Comparison of ENCODE assay signal across 12 cellular contexts in genomic region chrX:5646818-5647217, GRCh38.
DNase-seq lines count a peak whose midpoint lies in the region; ATAC-seq and TF ChIP-seq lines count a peak whose summit lies in the region.
"Had no signal": no experiment of that assay in that cellular context is flagged by ENCODE, and none has a peak within 500 bp of the region (broad histone marks: within the 10 kb centered on the region; RNA-seq: fewer than 3 reads in every experiment).

No MANE protein-coding gene starts in this region.

- intact Hi-C loops in posterior cingulate gyrus (cut with DNase I): no loop called here
- intact Hi-C loops in left ventricle myocardium superior (cut with micrococcal nuclease): no loop called here

- H3K27ac ChIP-seq in GM23338 (ENCODE audit: low read depth): no peak overlapping the region
- H3K27ac ChIP-seq: heart right ventricle had no signal

- no peak for TF ChIP-seq CTCF in GM23338 (conservative IDR thresholded peaks at IDR 0.05; ENCODE audit: low read depth in 2 of 2)

- H3K9me2 ChIP-seq in GM23338 (ENCODE audit: insufficient read depth): no peaks in the 10 kb centered on the region

- H3F3A ChIP-seq in GM23338 (replicated peaks; ENCODE audit: low read depth): no peaks in the 10 kb centered on the region

- H3K4me1 Mint-ChIP-seq in GM23338: peaks cover 62% of the 10 kb centered on the region
- H3K4me1 Mint-ChIP-seq: naive thymus-derived CD4-positive, alpha-beta T cell had no signal

- no peaks in the 10 kb centered on the region for H3K79me2 ChIP-seq in GM23338 (replicated peaks; ENCODE audit: insufficient read depth)

- no peak overlapping the region for H2AFZ ChIP-seq in GM23338

- H4K20me1 ChIP-seq in GM23338 (replicated peaks; ENCODE audit: insufficient read depth): no peaks in the 10 kb centered on the region

- H3K4me1 ChIP-seq in GM23338 (ENCODE audit: insufficient read depth): peaks cover 48% of the 10 kb centered on the region
- H3K4me1 ChIP-seq: heart right ventricle had no signal

- ATAC-seq in GM18873 (IDR thresholded peaks at IDR 0.05; ENCODE audit: low FRiP score, unreplicated experiment) (peak; percentile 99), GM23338 (no peak), HG03457 (IDR thresholded peaks at IDR 0.05; ENCODE audit: unreplicated experiment) (peak; percentile 93), left ventricle myocardium superior (no peak)
- ATAC-seq: heart right ventricle; naive thymus-derived CD4-positive, alpha-beta T cell had no signal

- H3K36me3 Mint-ChIP-seq in GM23338 (ENCODE audit: low read depth): peaks cover 3% of the 10 kb centered on the region; the same call in 2 of the 3 replicates
- H3K36me3 Mint-ChIP-seq: naive thymus-derived CD4-positive, alpha-beta T cell; type B pancreatic cell had no signal

- peaks cover 7% of the 10 kb centered on the region for H3K27me3 Mint-ChIP-seq in GM23338 (ENCODE audit: insufficient read depth, low read depth, poor library complexity)
- H3K27me3 Mint-ChIP-seq: naive thymus-derived CD4-positive, alpha-beta T cell; type B pancreatic cell had no signal

- 0 out of 2 replicates have a peak overlapping the region, but pooled peaks have one; percentile 20 for H3K27ac Mint-ChIP-seq in GM23338
- H3K27ac Mint-ChIP-seq: naive thymus-derived CD4-positive, alpha-beta T cell; type B pancreatic cell had no signal

- H3K4me2 ChIP-seq in GM23338: 0 out of 2 replicates have a peak overlapping the region, but pooled peaks have one; percentile 26

- no peak overlapping the region for H3K4me3 Mint-ChIP-seq in GM23338
- H3K4me3 Mint-ChIP-seq: naive thymus-derived CD4-positive, alpha-beta T cell; type B pancreatic cell had no signal

- H3K27me3 ChIP-seq in GM23338 (ENCODE audit: insufficient read depth): no peaks in the 10 kb centered on the region
- H3K27me3 ChIP-seq: heart right ventricle had no signal

- no peak for DNase-seq in GM23338 (ENCODE audit: low spot score)
- peak; percentile 15 for DNase-seq in germinal center (ENCODE audit: low spot score)
- no peak for DNase-seq in posterior cingulate gyrus
- no peak for DNase-seq in NCI-H2196 (lab: John Stamatoyannopoulos, UW; ENCODE audit: unreplicated experiment)
- DNase-seq in NCI-H2029 treated with DMSO at 0.1 percent for 48 hours (lab: John Stamatoyannopoulos, UW): no peak
- no peak for DNase-seq in left ventricle myocardium superior
- DNase-seq: heart right ventricle; naive thymus-derived CD4-positive, alpha-beta T cell; stimulated activated CD4-positive, alpha-beta T cell treated with anti-CD3 and anti-CD28 coated beads, Interleukin-2, amount 100 ng/mL, for 24 hours had no signal

- no peaks in the 10 kb centered on the region for H3K36me3 ChIP-seq in GM23338 (ENCODE audit: insufficient read depth)
- H3K36me3 ChIP-seq: heart right ventricle had no signal

- H3K4me3 ChIP-seq in GM23338: no peak overlapping the region
- H3K4me3 ChIP-seq: heart right ventricle had no signal

- H3K9me3 Mint-ChIP-seq in GM23338: peaks cover 2% of the 10 kb centered on the region; the same call in 2 of the 3 replicates
- H3K9me3 Mint-ChIP-seq: type B pancreatic cell had no signal

TF ChIP-seq in GM23338, 12 proteins besides CTCF, POLR2A, EP300 and RAD21 (continues in another document):
- TF ChIP-seq REST (IDR thresholded peaks at IDR 0.05; ENCODE audit: unreplicated experiment) (no peak), ZNF462 (CRISPR knock-in tag; IDR thresholded peaks at IDR 0.05) (no peak), EZH2phosphoT487 (IDR thresholded peaks at IDR 0.05; ENCODE audit: unreplicated experiment) (no peak), ETS1 (IDR thresholded peaks at IDR 0.05) (no peak), ZNF331 (CRISPR knock-in tag; IDR thresholded peaks at IDR 0.05; ENCODE audit: low read depth) (no peak), NANOG (IDR thresholded peaks at IDR 0.05; ENCODE audit: borderline replicate concordance) (no peak)

Comparison
In these comparisons a context has a peak if more than half of its experiments do, and no peak if none do; other contexts are left out.
1. ATAC-seq: peak in GM18873 (single experiment) and HG03457 (single experiment); none in GM23338 (single experiment) and left ventricle myocardium superior (single experiment).